Comparison of ENCODE assay signal across 23 cellular contexts in the genomic region with DNA sequence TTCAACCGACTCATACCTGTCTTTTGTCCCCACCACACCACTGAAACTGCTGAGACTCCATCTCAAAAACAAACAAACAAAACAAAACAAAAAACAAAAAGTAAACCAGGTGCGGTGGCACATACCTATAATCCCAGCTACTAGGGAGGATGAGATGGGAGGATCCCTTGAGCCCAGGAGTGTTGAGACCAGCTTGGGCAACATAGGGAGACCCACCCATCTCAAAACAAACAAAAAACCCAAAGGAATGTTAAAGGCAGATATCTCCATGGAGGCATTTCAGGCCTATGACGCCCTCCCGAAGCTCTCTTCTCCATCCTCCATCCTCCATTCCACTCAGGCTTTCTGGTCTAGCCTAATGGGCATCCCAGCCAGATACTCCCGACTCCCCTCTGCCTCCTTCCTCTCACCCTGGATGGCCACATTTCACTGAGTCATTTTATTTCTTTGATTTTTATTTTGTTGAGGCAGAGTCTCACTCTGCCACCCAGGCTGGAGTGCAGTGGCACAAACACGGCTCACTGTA.
"Had no signal": no experiment of that assay in that cellular context is flagged by ENCODE, and none has a peak within 500 bp of the region (broad histone marks: within the 10 kb centered on the region; RNA-seq: fewer than 3 reads in every experiment).

No MANE protein-coding gene starts in this region.

- H2AFZ ChIP-seq: hepatocyte had no signal

- H3K4me2 ChIP-seq: hepatocyte had no signal

- H3K36me3 ChIP-seq: ascending aorta, esophagus squamous epithelium, transverse colon, vagina had no signal

- H3K9me3 ChIP-seq: ascending aorta, esophagus squamous epithelium, mucosa of descending colon, transverse colon, vagina had no signal

- ATAC-seq: activated CD4-positive, CD25-positive, alpha-beta regulatory T cell treated with anti-CD3 and anti-CD28 coated beads, Interleukin-2, amount 50 U/mL, for 24 hours; activated CD8-positive, alpha-beta T cell treated with anti-CD3 and anti-CD28 coated beads, Interleukin-2, amount 10 ng/mL, durations not matched to agents 7 days and 5 days; mucosa of descending colon; T-cell had no signal

- H3K4me3 ChIP-seq: ascending aorta, esophagus squamous epithelium, hepatocyte, mucosa of descending colon, transverse colon, vagina had no signal

- DNase-seq: activated CD4-positive, alpha-beta T cell treated with anti-CD3 and anti-CD28 coated beads, Interleukin-2, amount 10 ng/mL, durations not matched to agents 7 days and 5 days; activated CD8-positive, alpha-beta T cell treated with anti-CD3 and anti-CD28 coated beads, Interleukin-2, amount 10 ng/mL, durations not matched to agents 7 days and 5 days; activated naive CD4-positive, alpha-beta T cell treated with anti-CD3 and anti-CD28 coated beads, Interleukin-2, amount 10 ng/mL, durations not matched to agents 7 days and 5 days; activated T-cell treated with anti-CD3 and anti-CD28 coated beads, Interleukin-2, amount 50 U/mL, for 24 hours; effector memory CD4-positive, alpha-beta T cell; esophagus squamous epithelium; foreskin fibroblast; mucosa of descending colon; naive B cell; nucleus accumbens; posterior cingulate gyrus; retina; stimulated activated CD4-positive, alpha-beta T cell treated with anti-CD3 and anti-CD28 coated beads, Interleukin-12 subunit alpha, Interleukin-12 subunit beta, amount 100 ng/mL, for 4 hours; stimulated activated CD4-positive, alpha-beta T cell treated with anti-CD3 and anti-CD28 coated beads, Interleukin-1b, Interleukin-23, amount 100 ng/mL, for 48 hours; stimulated activated CD8-positive, alpha-beta memory T cell treated with anti-CD3 and anti-CD28 coated beads, Interleukin-4, amount 100 ng/mL, for 48 hours; stimulated activated naive CD4-positive, alpha-beta T cell; T-cell; T1000; transverse colon had no signal

- H3K27ac ChIP-seq: ascending aorta, esophagus squamous epithelium, hepatocyte, transverse colon, vagina had no signal
